In genomic region chr10:124559372-124560132, GRCh38 we compare ENCODE assay signal across 1 cellular context.
TF ChIP-seq lines count a peak whose summit lies in the region.

No MANE protein-coding gene starts in this region.

TF ChIP-seq in HepG2, 621 proteins besides CTCF, POLR2A, EP300 and RAD21 (continued from another document):
- TF ChIP-seq ZXDC (CRISPR knock-in tag; IDR thresholded peaks at IDR 0.05) (no peak), TFDP2 (CRISPR knock-in tag; IDR thresholded peaks at IDR 0.05) (no peak), ZNF598 (CRISPR knock-in tag; IDR thresholded peaks at IDR 0.05; ENCODE audit: borderline replicate concordance) (no peak), ZNF691 (CRISPR knock-in tag; IDR thresholded peaks at IDR 0.05; ENCODE audit: borderline replicate concordance, low read depth) (no peak), NPAS2 (CRISPR knock-in tag; IDR thresholded peaks at IDR 0.05; ENCODE audit: borderline replicate concordance) (no peak), GRHL1 (CRISPR knock-in tag; conservative IDR thresholded peaks at IDR 0.05) (no peak), ZSCAN20 (CRISPR knock-in tag; IDR thresholded peaks at IDR 0.05; ENCODE audit: borderline replicate concordance) (no peak), THYN1 (CRISPR knock-in tag; IDR thresholded peaks at IDR 0.05; ENCODE audit: borderline replicate concordance, low read depth) (no peak), MIER3 (CRISPR knock-in tag; IDR thresholded peaks at IDR 0.05; ENCODE audit: borderline replicate concordance) (no peak), GPN1 (CRISPR knock-in tag; IDR thresholded peaks at IDR 0.05; ENCODE audit: borderline replicate concordance) (no peak), IKZF1 (IDR thresholded peaks at IDR 0.05) (no peak), ZC3H13 (CRISPR knock-in tag; IDR thresholded peaks at IDR 0.05) (no peak)
